8 cellular contexts compared by ENCODE assay signal in the genomic region with DNA sequence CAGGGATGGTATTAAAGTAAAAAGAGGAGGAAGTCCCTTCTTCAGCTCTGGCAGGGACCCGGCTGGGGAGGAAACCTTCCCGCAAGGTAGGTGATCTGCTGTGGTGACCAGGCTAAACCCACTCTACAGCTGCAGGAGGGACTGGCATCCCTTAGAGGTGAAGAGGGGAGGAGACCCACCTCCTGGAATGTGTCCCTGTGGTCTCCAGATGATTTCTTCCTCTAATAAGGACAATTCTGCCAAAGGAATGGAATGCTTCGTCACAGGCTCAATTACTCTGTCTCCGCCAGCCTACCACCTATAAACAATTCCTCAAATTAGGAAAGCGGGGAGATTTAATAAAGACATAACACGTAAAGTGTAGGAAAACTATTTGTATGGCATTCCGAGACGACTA. TPM values are rescaled to one million over a fixed set of nuclear protein-coding genes. Genes with fewer than 3 reads are reported as not detected.
DNase-seq lines count a peak whose midpoint lies in the region; ATAC-seq and TF ChIP-seq lines count a peak whose summit lies in the region.

No MANE protein-coding gene starts in this region.

- H3K36me3 Mint-ChIP-seq in GM23338 (ENCODE audit: low read depth), result no peaks in the 10 kb centered on the region; the same call in 2 of the 3 replicates
- H3K36me3 Mint-ChIP-seq in neural progenitor cell, result peaks cover 5% of the 10 kb centered on the region

- peak; percentile 20 for ATAC-seq in GM23338
- ATAC-seq in GM21825 (IDR thresholded peaks at IDR 0.05; ENCODE audit: unreplicated experiment), result no peak

- H3K36me3 ChIP-seq in GM23338 (ENCODE audit: insufficient read depth), result no peaks in the 10 kb centered on the region
- no peaks in the 10 kb centered on the region; the same call in 1 of the 2 replicates for H3K36me3 ChIP-seq in SK-N-MC (ENCODE audit: insufficient read depth, low read length)
- no peaks in the 10 kb centered on the region for H3K36me3 ChIP-seq in neural progenitor cell

- peak overlapping the region; percentile 80 for H3K4me3 Mint-ChIP-seq in GM23338
- peak overlapping the region; percentile 91 for H3K4me3 Mint-ChIP-seq in neural progenitor cell

- H3K9me3 ChIP-seq in SK-N-MC (ENCODE audit: low read depth, low read length) (no peaks in the 10 kb centered on the region), neural progenitor cell (ENCODE audit: low read depth) (no peaks in the 10 kb centered on the region)

- H3K9me3 Mint-ChIP-seq in GM23338 (no peaks in the 10 kb centered on the region), neural progenitor cell (peaks cover 3% of the 10 kb centered on the region)

- H3K4me2 ChIP-seq in GM23338 (peak overlapping the region; percentile 84), neural progenitor cell (peak overlapping the region; percentile 83)

- H3K9me2 ChIP-seq in GM23338 (ENCODE audit: insufficient read depth), result no peaks in the 10 kb centered on the region

- H3K27me3 ChIP-seq in GM23338 (ENCODE audit: insufficient read depth) (no peaks in the 10 kb centered on the region), neural progenitor cell (peaks cover 11% of the 10 kb centered on the region)

- H3K27me3 Mint-ChIP-seq in GM23338 (ENCODE audit: insufficient read depth, low read depth, poor library complexity) (peaks cover 10% of the 10 kb centered on the region), neural progenitor cell (ENCODE audit: insufficient read depth, low read depth) (peaks cover 4% of the 10 kb centered on the region)

- TF ChIP-seq CTCF in GM23338 (conservative IDR thresholded peaks at IDR 0.05; ENCODE audit: low read depth in 2 of 2), result no peak
- no peak for TF ChIP-seq CTCF in epithelial cell of esophagus (IDR thresholded peaks at IDR 0.05; ENCODE audit: insufficient read depth, low read depth, low read length, missing control alignments)
- no peak for TF ChIP-seq CTCF in neural progenitor cell (IDR thresholded peaks at IDR 0.05)

- H3K9ac ChIP-seq in SK-N-MC (ENCODE audit: insufficient read length), result peak overlapping the region; percentile 82
- no peak overlapping the region for H3K9ac ChIP-seq in neural progenitor cell

- H3K4me1 ChIP-seq in GM23338 (ENCODE audit: insufficient read depth), result peaks cover 23% of the 10 kb centered on the region
- H3K4me1 ChIP-seq in neural progenitor cell, result peaks cover 25% of the 10 kb centered on the region

- H3K4me1 Mint-ChIP-seq in GM23338 (peaks cover 28% of the 10 kb centered on the region), neural progenitor cell (peaks cover 31% of the 10 kb centered on the region)

- H3K4me3 ChIP-seq in GM23338 (peak overlapping the region; percentile 63), SK-N-MC (peak overlapping the region; percentile 93), epithelial cell of esophagus (ENCODE audit: low read length) (peak overlapping the region; percentile 63), neural progenitor cell (peak overlapping the region; percentile 92)

- H3F3A ChIP-seq in GM23338 (replicated peaks; ENCODE audit: low read depth) (no peaks in the 10 kb centered on the region), neural progenitor cell (ENCODE audit: low read depth) (peaks cover 18% of the 10 kb centered on the region)

- H2AFZ ChIP-seq in GM23338 (peak overlapping the region; percentile 64), neural progenitor cell (replicated peaks) (peak overlapping the region; percentile 74)

- no peak overlapping the region for H3K27ac Mint-ChIP-seq in GM23338
- peak overlapping the region; percentile 72 for H3K27ac Mint-ChIP-seq in neural progenitor cell

- H3K27ac ChIP-seq in GM23338 (ENCODE audit: low read depth) (no peak overlapping the region), SK-N-MC (peak overlapping the region; percentile 80), neural progenitor cell (no peak overlapping the region)

- H3K79me2 ChIP-seq in GM23338 (replicated peaks; ENCODE audit: insufficient read depth), result peaks cover 35% of the 10 kb centered on the region
- peaks cover 36% of the 10 kb centered on the region for H3K79me2 ChIP-seq in neural progenitor cell (ENCODE audit: low read depth)

- peaks cover 10% of the 10 kb centered on the region; the same call in 1 of the 2 replicates for H4K20me1 ChIP-seq in GM23338 (replicated peaks; ENCODE audit: insufficient read depth)
- H4K20me1 ChIP-seq in neural progenitor cell (ENCODE audit: low read depth), result peaks cover 28% of the 10 kb centered on the region

- peak; percentile 45 for DNase-seq in GM23338 (ENCODE audit: low spot score)
- no peak for DNase-seq in SK-N-MC (ENCODE audit: low read depth, low spot score)
- DNase-seq in epithelial cell of esophagus (ENCODE audit: low read depth), result no peak
- peak; percentile 44 for DNase-seq in neural progenitor cell (ENCODE audit: low spot score)
- DNase-seq in NCI-H2081 treated with DMSO at 0.1 percent for 48 hours (lab: John Stamatoyannopoulos, UW), result no peak
- DNase-seq in NCI-H774 (lab: John Stamatoyannopoulos, UW), result no peak
- DNase-seq in amniotic stem cell (lab: John Stamatoyannopoulos, UW), result no peak

TF ChIP-seq in GM23338, 12 proteins besides CTCF, POLR2A, EP300 and RAD21:
- no peak for TF ChIP-seq STAT1 (IDR thresholded peaks at IDR 0.05; ENCODE audit: unreplicated experiment)
- no peak for TF ChIP-seq CREB1 (CRISPR knock-in tag; IDR thresholded peaks at IDR 0.05; ENCODE audit: low read depth)
- no peak for TF ChIP-seq EZH2phosphoT487 (IDR thresholded peaks at IDR 0.05; ENCODE audit: unreplicated experiment)
- TF ChIP-seq, protein P1, sequence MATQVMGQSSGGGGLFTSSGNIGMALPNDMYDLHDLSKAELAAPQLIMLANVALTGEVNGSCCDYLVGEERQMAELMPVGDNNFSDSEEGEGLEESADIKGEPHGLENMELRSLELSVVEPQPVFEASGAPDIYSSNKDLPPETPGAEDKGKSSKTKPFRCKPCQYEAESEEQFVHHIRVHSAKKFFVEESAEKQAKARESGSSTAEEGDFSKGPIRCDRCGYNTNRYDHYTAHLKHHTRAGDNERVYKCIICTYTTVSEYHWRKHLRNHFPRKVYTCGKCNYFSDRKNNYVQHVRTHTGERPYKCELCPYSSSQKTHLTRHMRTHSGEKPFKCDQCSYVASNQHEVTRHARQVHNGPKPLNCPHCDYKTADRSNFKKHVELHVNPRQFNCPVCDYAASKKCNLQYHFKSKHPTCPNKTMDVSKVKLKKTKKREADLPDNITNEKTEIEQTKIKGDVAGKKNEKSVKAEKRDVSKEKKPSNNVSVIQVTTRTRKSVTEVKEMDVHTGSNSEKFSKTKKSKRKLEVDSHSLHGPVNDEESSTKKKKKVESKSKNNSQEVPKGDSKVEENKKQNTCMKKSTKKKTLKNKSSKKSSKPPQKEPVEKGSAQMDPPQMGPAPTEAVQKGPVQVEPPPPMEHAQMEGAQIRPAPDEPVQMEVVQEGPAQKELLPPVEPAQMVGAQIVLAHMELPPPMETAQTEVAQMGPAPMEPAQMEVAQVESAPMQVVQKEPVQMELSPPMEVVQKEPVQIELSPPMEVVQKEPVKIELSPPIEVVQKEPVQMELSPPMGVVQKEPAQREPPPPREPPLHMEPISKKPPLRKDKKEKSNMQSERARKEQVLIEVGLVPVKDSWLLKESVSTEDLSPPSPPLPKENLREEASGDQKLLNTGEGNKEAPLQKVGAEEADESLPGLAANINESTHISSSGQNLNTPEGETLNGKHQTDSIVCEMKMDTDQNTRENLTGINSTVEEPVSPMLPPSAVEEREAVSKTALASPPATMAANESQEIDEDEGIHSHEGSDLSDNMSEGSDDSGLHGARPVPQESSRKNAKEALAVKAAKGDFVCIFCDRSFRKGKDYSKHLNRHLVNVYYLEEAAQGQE (IDR thresholded peaks at IDR 0.05; ENCODE audit: unreplicated experiment), result no peak
- no peak for TF ChIP-seq JUNB (IDR thresholded peaks at IDR 0.05; ENCODE audit: unreplicated experiment)
- TF ChIP-seq POLR2AphosphoS5 (IDR thresholded peaks at IDR 0.05; ENCODE audit: low read depth), result no peak
- no peak for TF ChIP-seq ZNF114 (CRISPR knock-in tag; IDR thresholded peaks at IDR 0.05)
- no peak for TF ChIP-seq EZH2 (IDR thresholded peaks at IDR 0.05; ENCODE audit: low read depth, unreplicated experiment)

RNA-seq across cellular contexts. Expression of a gene that starts 0.6 kb away (rescaled TPM):
- 43.9 and 44.2 TPM in 2 replicates for total RNA-seq in GM23338 (2014; rRNA removed; shearing (Covaris generic))
- polyA plus RNA-seq in GM23338 (2016; fragmentation: Nextera tagmentation; extraction: Ambion mirVana), result 35.8 and 46.5 TPM in 2 replicates
- total RNA-seq in neural progenitor cell (ENCODE audit: low replicate concordance), result 34.6 and 55.9 TPM in 2 replicates

RNA-seq across cellular contexts. Expression of a gene that starts 47.0 kb away (rescaled TPM):
- total RNA-seq in GM23338 (2014; rRNA removed; shearing (Covaris generic)), result 63.1 and 82.5 TPM in 2 replicates
- polyA plus RNA-seq in GM23338 (2016; fragmentation: Nextera tagmentation; extraction: Ambion mirVana), result 149 and 160 TPM in 2 replicates
- total RNA-seq in neural progenitor cell (ENCODE audit: low replicate concordance), result 86.2 and 153 TPM in 2 replicates

Comparison
In these comparisons a context has a peak if more than half of its experiments do, and no peak if none do; other contexts are left out.
1. DNase-seq: peak in GM23338 (single experiment) and neural progenitor cell (single experiment); none in SK-N-MC (single experiment), epithelial cell of esophagus (single experiment), NCI-H2081 treated with DMSO at 0.1 percent for 48 hours (single experiment), NCI-H774 (single experiment) and amniotic stem cell (single experiment).
2. Peak in every context shown above with its lines, with median percentiles within 50 percentile points of each other: H3K4me3 ChIP-seq.